ENCODE assay signal across 8 cellular contexts in genomic region chr16:89362187-89362865, GRCh38.
DNase-seq lines count a peak whose midpoint lies in the region; ATAC-seq and TF ChIP-seq lines count a peak whose summit lies in the region.
"Not testable (repeated sequence)": the region's sequence is repeated elsewhere in the genome, so short reads cannot be mapped to it uniquely, and the experiment has no call there.

No MANE protein-coding gene starts in this region.

- H3K27ac Mint-ChIP-seq in activated naive CD4-positive, alpha-beta T cell treated with anti-CD3 and anti-CD28 coated beads for 36 hours = peak overlapping the region; percentile 89

- TF ChIP-seq CTCF in OCI-LY3 (IDR thresholded peaks at IDR 0.05; ENCODE audit: low read depth, low read length); neutrophil (IDR thresholded peaks at IDR 0.05): not testable (repeated sequence)

- H3K79me2 ChIP-seq in ACC112 (ENCODE audit: control insufficient read depth, insufficient read depth, low read length, unreplicated experiment) = peaks cover 95% of the 10 kb centered on the region
- peaks cover 97% of the 10 kb centered on the region for H3K79me2 ChIP-seq in OCI-LY3 (ENCODE audit: low read length)

- H3K27ac ChIP-seq in ACC112 (ENCODE audit: low read depth, low read length) (peak overlapping the region; percentile 43; the same call in 1 of the 2 replicates), OCI-LY3 (ENCODE audit: low read length) (peak overlapping the region; percentile 0; the same call in 1 of the 2 replicates), neutrophil (peak overlapping the region; percentile 86)

- not testable (repeated sequence) for H3K4me3 Mint-ChIP-seq in activated naive CD4-positive, alpha-beta T cell treated with anti-CD3 and anti-CD28 coated beads for 36 hours

- not testable (repeated sequence) for H3K36me3 ChIP-seq in ACC112 (ENCODE audit: insufficient read depth, low read length); OCI-LY3 (replicated peaks; ENCODE audit: low read depth, low read length); neutrophil

- not testable (repeated sequence) for H2AFZ ChIP-seq in ACC112 (ENCODE audit: low read length, unreplicated experiment); OCI-LY3 (ENCODE audit: low read depth, low read length)

- not testable (repeated sequence) for H3K9me3 ChIP-seq in OCI-LY3 (ENCODE audit: insufficient read depth, low read length); neutrophil

- ATAC-seq in GM18858 (IDR thresholded peaks at IDR 0.05; ENCODE audit: unreplicated experiment) (peak; percentile 54), GM21723 (IDR thresholded peaks at IDR 0.05; ENCODE audit: unreplicated experiment) (peak; percentile 56), HG03135 (IDR thresholded peaks at IDR 0.05; ENCODE audit: unreplicated experiment) (peak; percentile 47)

- intact Hi-C loops in activated naive CD4-positive, alpha-beta T cell treated with anti-CD3 and anti-CD28 coated beads for 36 hours (cut with micrococcal nuclease) = loop anchor here (5.0 kb wide), 1 partner anchor 45 kb away; no protein-coding TSS in a partner anchor

- H3K4me1 ChIP-seq in ACC112 (ENCODE audit: control insufficient read depth, insufficient read depth, low read length, unreplicated experiment) = peaks cover 39% of the 10 kb centered on the region
- peaks cover 34% of the 10 kb centered on the region for H3K4me1 ChIP-seq in OCI-LY3 (ENCODE audit: low read length)
- peaks cover 84 to 88% of the 10 kb centered on the region in 2 experiments for H3K4me1 ChIP-seq in neutrophil (ENCODE audit: control insufficient read depth in 1 of 2, insufficient read depth in 1 of 2, low read depth in 1 of 2, low read length in 1 of 2)

- peaks cover 97% of the 10 kb centered on the region for H3K4me1 Mint-ChIP-seq in activated naive CD4-positive, alpha-beta T cell treated with anti-CD3 and anti-CD28 coated beads for 36 hours (ENCODE audit: low read depth)

- H3K4me2 ChIP-seq in OCI-LY3 (ENCODE audit: low read length) = peak overlapping the region; percentile 48

- H3K4me3 ChIP-seq in ACC112 (ENCODE audit: low read depth, low read length) = not testable (repeated sequence)
- peak overlapping the region; percentile 7 for H3K4me3 ChIP-seq in OCI-LY3 (ENCODE audit: low read length)
- H3K4me3 ChIP-seq in neutrophil (ENCODE audit: low read depth in 1 of 2, low read length in 1 of 2) = peak overlapping the region; percentile 13 to 31

- peaks cover 28% of the 10 kb centered on the region for H3K36me3 Mint-ChIP-seq in activated naive CD4-positive, alpha-beta T cell treated with anti-CD3 and anti-CD28 coated beads for 36 hours (ENCODE audit: low read depth)

- not testable (repeated sequence) for H3K27me3 ChIP-seq in ACC112 (ENCODE audit: insufficient read depth, low read length); OCI-LY3 (ENCODE audit: low read depth, low read length); neutrophil

- CTCF ChIA-PET in activated naive CD4-positive, alpha-beta T cell treated with anti-CD3 and anti-CD28 coated beads for 36 hours (lab: Charles Lee) = interaction anchor here (1.0 to 1.6 kb wide), 2 partner anchors 12 to 49 kb away, joined by 4 read pairs; no protein-coding TSS in a partner anchor

- H4K20me1 ChIP-seq in OCI-LY3 (ENCODE audit: insufficient read depth, low read length) = peaks cover 98% of the 10 kb centered on the region

- H3K9me3 Mint-ChIP-seq in activated naive CD4-positive, alpha-beta T cell treated with anti-CD3 and anti-CD28 coated beads for 36 hours = not testable (repeated sequence)

- H3K9ac ChIP-seq in OCI-LY3 (ENCODE audit: low read length) = not testable (repeated sequence)

- not testable (repeated sequence) for H3K27me3 Mint-ChIP-seq in activated naive CD4-positive, alpha-beta T cell treated with anti-CD3 and anti-CD28 coated beads for 36 hours (ENCODE audit: low read depth)

- DNase-seq in activated naive CD4-positive, alpha-beta T cell treated with anti-CD3 and anti-CD28 coated beads for 36 hours = peak; percentile 45
- DNase-seq in globus pallidus (ENCODE audit: low spot score) = peak; percentile 75

Comparison
In these comparisons a context has a peak if more than half of its experiments do, and no peak if none do; other contexts are left out.
1. H3K27ac ChIP-seq: peak in every context shown above with its lines; median percentile 86 in neutrophil; 43 in ACC112; 0 in OCI-LY3.